Comparison of ENCODE assay signal across 30 cellular contexts in the genomic region with DNA sequence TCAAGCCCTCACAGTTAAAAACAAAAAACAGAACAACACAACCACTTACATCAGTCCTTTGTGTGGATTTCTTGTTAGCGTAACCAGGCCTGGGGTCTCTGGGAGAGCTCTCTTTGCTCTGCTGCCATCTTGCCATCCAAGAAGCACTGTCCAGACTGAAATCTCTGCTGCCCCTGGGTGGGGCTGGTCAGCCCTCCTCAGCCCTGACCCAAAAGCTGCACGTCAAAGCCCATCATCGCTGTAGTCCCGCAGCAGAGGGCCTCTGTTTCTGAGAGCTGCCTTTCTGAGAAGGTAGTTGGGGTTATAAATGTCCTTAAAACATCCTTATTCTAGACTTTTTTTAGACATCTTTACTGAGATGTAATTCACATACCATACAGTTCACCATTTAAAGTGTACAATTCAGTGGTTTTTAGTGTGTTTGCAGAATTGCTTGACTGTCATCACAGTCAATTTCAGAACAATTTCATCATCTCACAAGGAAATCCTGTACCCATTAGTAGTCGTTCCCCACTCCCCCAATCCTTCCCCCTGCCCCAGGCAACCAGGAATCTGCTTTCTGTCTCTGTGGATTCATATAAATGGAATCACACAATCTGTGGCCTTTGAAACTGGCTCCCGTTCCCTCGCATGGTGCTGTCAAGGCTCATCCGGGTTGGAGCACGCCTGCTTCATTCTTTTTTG.
"Had no signal": no experiment of that assay in that cellular context is flagged by ENCODE, and none has a peak within 500 bp of the region (broad histone marks: within the 10 kb centered on the region; RNA-seq: fewer than 3 reads in every experiment).

No MANE protein-coding gene starts in this region.

- DNase-seq: activated CD4-positive, alpha-beta T cell treated with anti-CD3 and anti-CD28 coated beads, Interleukin-2, amount 10 ng/mL, durations not matched to agents 24 days and 14 days; activated CD4-positive, alpha-beta T cell treated with anti-CD3 and anti-CD28 coated beads, Interleukin-2, amount 50 U/mL, for 4 hours; activated CD4-positive, CD25-positive, alpha-beta regulatory T cell; activated CD8-positive, alpha-beta T cell treated with anti-CD3 and anti-CD28 coated beads for 36 hours; activated effector memory CD4-positive, alpha-beta T cell treated with anti-CD3 and anti-CD28 coated beads, Interleukin-2, amount 50 U/mL, for 16 hours; activated naive CD4-positive, alpha-beta T cell; activated naive CD4-positive, alpha-beta T cell treated with anti-CD3 and anti-CD28 coated beads, Interleukin-2, amount 50 U/mL, for 16 hours; activated naive CD8-positive, alpha-beta T cell treated with anti-CD3 and anti-CD28 coated beads for 36 hours; activated T-cell treated with anti-CD3 and anti-CD28 coated beads, Interleukin-2, amount 50 U/mL, for 1 hour; activated T-cell treated with anti-CD3 and anti-CD28 coated beads, Interleukin-2, amount 50 U/mL, for 72 hours; amygdala; body of pancreas; NCI-H1092 treated with DMSO at 0.1 percent for 48 hours; NCI-H1417; NCI-H146; NCI-H187; NCI-H2029 treated with DMSO at 0.1 percent for 48 hours; NCI-H2107; NCI-H2171; NCI-H510A; NCI-H526; NCI-H748 treated with DMSO at 0.1 percent for 48 hours; NK-92 treated with Interleukin-12 subunit alpha and Interleukin-12 subunit beta, amount 100 ng/mL, for 24 hours; SIG-M5; T1000; WERI-Rb-1 had no signal

- H3K4me3 ChIP-seq: body of pancreas, breast epithelium, PC-9 had no signal

- H3K27ac Mint-ChIP-seq: activated CD4-positive, alpha-beta T cell treated with anti-CD3 and anti-CD28 coated beads, Interleukin-2, amount 10 ng/mL, durations not matched to agents 24 days and 14 days; activated CD8-positive, alpha-beta T cell treated with anti-CD3 and anti-CD28 coated beads for 36 hours; activated naive CD8-positive, alpha-beta T cell treated with anti-CD3 and anti-CD28 coated beads for 36 hours; activated T-cell treated with anti-CD3 and anti-CD28 coated beads, Interleukin-2, amount 50 U/mL, for 72 hours; activated T-helper 17 cell treated with anti-CD3 and anti-CD28 coated beads, Interleukin-2, amount 50 U/mL, for 72 hours had no signal

- H3K4me2 ChIP-seq: PC-9 had no signal

- H3K27me3 ChIP-seq: body of pancreas, breast epithelium had no signal

- H3K27ac ChIP-seq: body of pancreas, breast epithelium, PC-9, RWPE1, WERI-Rb-1 had no signal

- H3K27me3 Mint-ChIP-seq: activated CD4-positive, alpha-beta T cell treated with anti-CD3 and anti-CD28 coated beads, Interleukin-2, amount 10 ng/mL, durations not matched to agents 24 days and 14 days; activated CD8-positive, alpha-beta T cell treated with anti-CD3 and anti-CD28 coated beads for 36 hours; activated naive CD8-positive, alpha-beta T cell treated with anti-CD3 and anti-CD28 coated beads for 36 hours; activated T-helper 17 cell treated with anti-CD3 and anti-CD28 coated beads, Interleukin-2, amount 50 U/mL, for 72 hours had no signal

- H3K9me3 Mint-ChIP-seq: activated CD4-positive, alpha-beta T cell treated with anti-CD3 and anti-CD28 coated beads, Interleukin-2, amount 10 ng/mL, durations not matched to agents 24 days and 14 days; activated CD8-positive, alpha-beta T cell treated with anti-CD3 and anti-CD28 coated beads for 36 hours; activated naive CD8-positive, alpha-beta T cell treated with anti-CD3 and anti-CD28 coated beads for 36 hours; activated T-cell treated with anti-CD3 and anti-CD28 coated beads, Interleukin-2, amount 50 U/mL, for 72 hours; activated T-helper 17 cell treated with anti-CD3 and anti-CD28 coated beads, Interleukin-2, amount 50 U/mL, for 72 hours had no signal

- H3K9me3 ChIP-seq: body of pancreas, breast epithelium had no signal

- H3K4me1 ChIP-seq: body of pancreas, breast epithelium had no signal

- H3K4me3 Mint-ChIP-seq: activated CD4-positive, alpha-beta T cell treated with anti-CD3 and anti-CD28 coated beads, Interleukin-2, amount 10 ng/mL, durations not matched to agents 24 days and 14 days; activated CD8-positive, alpha-beta T cell treated with anti-CD3 and anti-CD28 coated beads for 36 hours; activated naive CD8-positive, alpha-beta T cell treated with anti-CD3 and anti-CD28 coated beads for 36 hours; activated T-cell treated with anti-CD3 and anti-CD28 coated beads, Interleukin-2, amount 50 U/mL, for 72 hours; activated T-helper 17 cell treated with anti-CD3 and anti-CD28 coated beads, Interleukin-2, amount 50 U/mL, for 72 hours had no signal

- H3K36me3 ChIP-seq: breast epithelium, WERI-Rb-1 had no signal

- H2AFZ ChIP-seq: PC-9 had no signal
